Comparison of ENCODE assay signal across 14 cellular contexts in genomic region chr16:11315499-11315898, GRCh38. TPM values are rescaled to one million over a fixed set of nuclear protein-coding genes. Genes with fewer than 3 reads are reported as not detected.
DNase-seq lines count a peak whose midpoint lies in the region; ATAC-seq and TF ChIP-seq lines count a peak whose summit lies in the region.
"Had no signal": no experiment of that assay in that cellular context is flagged by ENCODE, and none has a peak within 500 bp of the region (broad histone marks: within the 10 kb centered on the region; RNA-seq: fewer than 3 reads in every experiment).

No MANE protein-coding gene starts in this region.

- H3K4me3 ChIP-seq in left ventricle myocardium inferior: no peak overlapping the region
- no peak overlapping the region for H3K4me3 ChIP-seq in astrocyte of the cerebellum (ENCODE audit: low read depth, low read length)

- ATAC-seq in GM18498 (IDR thresholded peaks at IDR 0.05; ENCODE audit: unreplicated experiment) (no peak), GM18520 (IDR thresholded peaks at IDR 0.05; ENCODE audit: unreplicated experiment) (no peak)
- ATAC-seq: activated T-cell treated with anti-CD3 and anti-CD28 coated beads, Interleukin-2, amount 50 U/mL, for 72 hours; Panc1 had no signal

- H3K9me3 ChIP-seq in left ventricle myocardium inferior (replicated peaks): no peaks in the 10 kb centered on the region

- DNase-seq in left ventricle myocardium inferior: no peak
- DNase-seq in cardiac septum (ENCODE audit: low spot score): no peak
- peak; percentile 76 for DNase-seq in astrocyte of the cerebellum (ENCODE audit: low read depth)
- peak; percentile 69 for DNase-seq in iris pigment epithelial cell (ENCODE audit: low read depth)
- no peak for DNase-seq in stimulated activated CD4-positive, alpha-beta T cell treated with anti-CD3 and anti-CD28 coated beads, Interleukin-4, amount 100 ng/mL, for 4 hours
- DNase-seq in SIG-M5 treated with dmso at 0.1 percent for 504 hours (lab: John Stamatoyannopoulos, UW; ENCODE audit: unreplicated experiment): no peak
- DNase-seq: activated CD4-positive, CD25-positive, alpha-beta regulatory T cell; activated T-cell treated with anti-CD3 and anti-CD28 coated beads, Interleukin-2, amount 50 U/mL, for 72 hours; head of caudate nucleus; NCI-H1417 treated with DMSO at 0.1 percent for 48 hours; stimulated activated CD4-positive, alpha-beta T cell treated with anti-CD3 and anti-CD28 coated beads, Interleukin-15, amount 100 ng/mL, for 24 hours had no signal

- intact Hi-C loops in left ventricle myocardium inferior (cut with micrococcal nuclease) (no loop called here), cardiac septum (cut with DNase I) (no loop called here)

- H3K4me1 ChIP-seq in left ventricle myocardium inferior: no peaks in the 10 kb centered on the region

- H3K27ac ChIP-seq in left ventricle myocardium inferior (replicated peaks): no peak overlapping the region

- TF ChIP-seq CTCF in left ventricle myocardium inferior (IDR thresholded peaks at IDR 0.05; ENCODE audit: borderline replicate concordance) (peak; percentile 7), astrocyte of the cerebellum (IDR thresholded peaks at IDR 0.05; ENCODE audit: low read depth, low read length, missing control alignments) (peak; percentile 28)

- in situ Hi-C loops in astrocyte of the cerebellum (cut with HindIII; ENCODE audit: low sequenced_read_pairs): no loop called here

- H3K27me3 ChIP-seq in left ventricle myocardium inferior (ENCODE audit: low read depth): no peaks in the 10 kb centered on the region

- no peaks in the 10 kb centered on the region for H3K36me3 ChIP-seq in left ventricle myocardium inferior

RNA-seq across cellular contexts. Expression of gene RMI2, which starts 29.8 kb away (rescaled TPM):
- total RNA-seq in left ventricle myocardium inferior (0.60 TPM), cardiac septum (0.43 TPM)

RNA-seq across cellular contexts. Expression of gene PRM1, which starts 34.4 kb away (rescaled TPM):
- total RNA-seq in left ventricle myocardium inferior: not detected
- total RNA-seq in cardiac septum: not detected
- total RNA-seq: activated T-cell treated with anti-CD3 and anti-CD28 coated beads, Interleukin-2, amount 50 U/mL, for 72 hours had no signal

RNA-seq across cellular contexts. Expression of gene PRM2, which starts 39.2 kb away (rescaled TPM):
- total RNA-seq in left ventricle myocardium inferior (not detected), cardiac septum (not detected)
- total RNA-seq: activated T-cell treated with anti-CD3 and anti-CD28 coated beads, Interleukin-2, amount 50 U/mL, for 72 hours had no signal

RNA-seq across cellular contexts. Expression of gene PRM3, which starts 42.1 kb away (rescaled TPM):
- total RNA-seq in left ventricle myocardium inferior (not detected), cardiac septum (not detected)
- total RNA-seq: activated T-cell treated with anti-CD3 and anti-CD28 coated beads, Interleukin-2, amount 50 U/mL, for 72 hours had no signal

RNA-seq across cellular contexts. Expression of gene TNP2, which starts 46.4 kb away (rescaled TPM):
- total RNA-seq in left ventricle myocardium inferior (not detected), cardiac septum (not detected)
- total RNA-seq: activated T-cell treated with anti-CD3 and anti-CD28 coated beads, Interleukin-2, amount 50 U/mL, for 72 hours had no signal

Comparison
In these comparisons a context has a peak if more than half of its experiments do, and no peak if none do; other contexts are left out.
1. DNase-seq: peak in astrocyte of the cerebellum (single experiment) and iris pigment epithelial cell (single experiment); none in left ventricle myocardium inferior (single experiment), cardiac septum (single experiment), stimulated activated CD4-positive, alpha-beta T cell treated with anti-CD3 and anti-CD28 coated beads, Interleukin-4, amount 100 ng/mL, for 4 hours (0 of 2) and SIG-M5 treated with dmso at 0.1 percent for 504 hours (single experiment).